In genomic region chr9:137278061-137278912, GRCh38 we compare ENCODE assay signal across 9 cellular contexts. TPM values are rescaled to one million over a fixed set of nuclear protein-coding genes. Genes with fewer than 3 reads are reported as not detected.
DNase-seq lines count a peak whose midpoint lies in the region; ATAC-seq and TF ChIP-seq lines count a peak whose summit lies in the region.
"Had no signal": no experiment of that assay in that cellular context is flagged by ENCODE, and none has a peak within 500 bp of the region (broad histone marks: within the 10 kb centered on the region; RNA-seq: fewer than 3 reads in every experiment).

No MANE protein-coding gene starts in this region.

- peak overlapping the region; percentile 78 to 89 for H3K27ac ChIP-seq in testis

- DNase-seq in CD1c-positive myeloid dendritic cell (ENCODE audit: extremely low spot score) (peak; percentile 44), HT-29 (ENCODE audit: low spot score) (peak; percentile 29), astrocyte of the spinal cord (ENCODE audit: low read depth, low spot score) (no peak), kidney epithelial cell (ENCODE audit: low read depth) (no peak), testis (no peak), DMS 273 treated with DMSO at 0.1 percent for 48 hours (lab: John Stamatoyannopoulos, UW) (no peak), epidermal melanocyte (ENCODE audit: insufficient read length, low spot score) (no peak)

- H3K36me3 ChIP-seq in kidney epithelial cell (ENCODE audit: control insufficient read depth, insufficient read depth, low read length) (peaks cover 1% of the 10 kb centered on the region), testis (ENCODE audit: low read depth, missing control alignments) (no peaks in the 10 kb centered on the region)

- no peak for TF ChIP-seq POLR2A in testis (IDR thresholded peaks at IDR 0.05)

- no peak for TF ChIP-seq CTCF in astrocyte of the spinal cord (IDR thresholded peaks at IDR 0.05; ENCODE audit: low read depth, low read length)
- TF ChIP-seq CTCF in kidney epithelial cell (IDR thresholded peaks at IDR 0.05; ENCODE audit: insufficient read depth, low read length, poor library complexity, severe bottlenecking): no peak
- no peak for TF ChIP-seq CTCF in testis (IDR thresholded peaks at IDR 0.05)

- no peak for ATAC-seq in GM21360 (IDR thresholded peaks at IDR 0.05; ENCODE audit: unreplicated experiment)

- in situ Hi-C loops in astrocyte of the spinal cord (cut with HindIII; ENCODE audit: low sequenced_read_pairs): no loop called here

- peaks cover 12% of the 10 kb centered on the region for H3K4me1 ChIP-seq in testis

- H3K4me3 ChIP-seq in astrocyte of the spinal cord (ENCODE audit: low read depth, low read length) (peak overlapping the region; percentile 65), kidney epithelial cell (ENCODE audit: low read depth, low read length) (peak overlapping the region; percentile 61), testis (peak overlapping the region; percentile 40 to 59)

- WGBS in testis, 2 donors: 33 to 48% methylated on average over 7 to 68 of the region's 84 CpGs

- intact Hi-C loops in testis (cut with DNase I; ENCODE audit: low total_unique reads): no loop called here

- no peaks in the 10 kb centered on the region for H3K9me3 ChIP-seq in testis

- H3K27me3 ChIP-seq in kidney epithelial cell (ENCODE audit: control insufficient read depth, insufficient read depth, low read length) (no peaks in the 10 kb centered on the region), testis (no peaks in the 10 kb centered on the region)

RNA-seq across cellular contexts. Expression of gene TOR4A, which starts 0.8 kb away (rescaled TPM):
- total RNA-seq in HT-29 (2014; rRNA removed; shearing (Covaris generic)): 210 and 226 TPM in 2 replicates
- 33.5 and 50.3 TPM in 2 replicates for total RNA-seq in kidney epithelial cell
- 1 to 10 TPM; 3.4 to 4.5 TPM for total RNA-seq in testis
- polyA plus RNA-seq in testis (ENCODE audit: insufficient read depth, low read depth, low replicate concordance): 2.1 TPM

RNA-seq across cellular contexts. Expression of gene NELFB, which starts 23.2 kb away (rescaled TPM):
- 111 and 115 TPM in 2 replicates for total RNA-seq in HT-29 (2014; rRNA removed; shearing (Covaris generic))
- total RNA-seq in kidney epithelial cell (47.3 and 67.0 TPM in 2 replicates), testis (10 to 100 TPM; 60.9 to 76.7 TPM)
- 55.0 TPM for polyA plus RNA-seq in testis (ENCODE audit: insufficient read depth, low read depth, low replicate concordance)

RNA-seq across cellular contexts. Expression of gene NRARP, which starts 23.8 kb away (rescaled TPM):
- total RNA-seq in HT-29 (2014; rRNA removed; shearing (Covaris generic)): 107 and 116 TPM in 2 replicates
- total RNA-seq in kidney epithelial cell (8.4 and 11.4 TPM in 2 replicates), testis (10 to 100 TPM; 14.4 to 40.6 TPM)
- 5.2 TPM for polyA plus RNA-seq in testis (ENCODE audit: insufficient read depth, low read depth, low replicate concordance)

RNA-seq across cellular contexts. Expression of gene STPG3, which starts 27.2 kb away (rescaled TPM):
- total RNA-seq in HT-29 (2014; rRNA removed; shearing (Covaris generic)): not detected in 2 replicates
- total RNA-seq in kidney epithelial cell (not detected in 2 replicates), testis (10 to 100 TPM; 14.6 to 34.1 TPM)
- polyA plus RNA-seq in testis (ENCODE audit: insufficient read depth, low read depth, low replicate concordance): 58.9 TPM
- total RNA-seq: glomerular endothelial cell had no signal

RNA-seq across cellular contexts. Expression of gene TUBB4B, which starts 37.2 kb away (rescaled TPM):
- total RNA-seq in HT-29 (2014; rRNA removed; shearing (Covaris generic)): 607 and 627 TPM in 2 replicates
- total RNA-seq in kidney epithelial cell: 262 and 275 TPM in 2 replicates
- total RNA-seq in testis: 100 to 1,000 TPM; 856 to 940 TPM
- 1,777 TPM for polyA plus RNA-seq in testis (ENCODE audit: insufficient read depth, low read depth, low replicate concordance)

Comparison
In these comparisons a context has a peak if more than half of its experiments do, and no peak if none do; other contexts are left out.
1. DNase-seq: peak in CD1c-positive myeloid dendritic cell (single experiment) and HT-29 (single experiment); none in astrocyte of the spinal cord (single experiment), kidney epithelial cell (single experiment), testis (single experiment), DMS 273 treated with DMSO at 0.1 percent for 48 hours (single experiment) and epidermal melanocyte (single experiment).
2. Peak in every context shown above with its lines, with median percentiles within 50 percentile points of each other: H3K4me3 ChIP-seq.